In the genomic region with DNA sequence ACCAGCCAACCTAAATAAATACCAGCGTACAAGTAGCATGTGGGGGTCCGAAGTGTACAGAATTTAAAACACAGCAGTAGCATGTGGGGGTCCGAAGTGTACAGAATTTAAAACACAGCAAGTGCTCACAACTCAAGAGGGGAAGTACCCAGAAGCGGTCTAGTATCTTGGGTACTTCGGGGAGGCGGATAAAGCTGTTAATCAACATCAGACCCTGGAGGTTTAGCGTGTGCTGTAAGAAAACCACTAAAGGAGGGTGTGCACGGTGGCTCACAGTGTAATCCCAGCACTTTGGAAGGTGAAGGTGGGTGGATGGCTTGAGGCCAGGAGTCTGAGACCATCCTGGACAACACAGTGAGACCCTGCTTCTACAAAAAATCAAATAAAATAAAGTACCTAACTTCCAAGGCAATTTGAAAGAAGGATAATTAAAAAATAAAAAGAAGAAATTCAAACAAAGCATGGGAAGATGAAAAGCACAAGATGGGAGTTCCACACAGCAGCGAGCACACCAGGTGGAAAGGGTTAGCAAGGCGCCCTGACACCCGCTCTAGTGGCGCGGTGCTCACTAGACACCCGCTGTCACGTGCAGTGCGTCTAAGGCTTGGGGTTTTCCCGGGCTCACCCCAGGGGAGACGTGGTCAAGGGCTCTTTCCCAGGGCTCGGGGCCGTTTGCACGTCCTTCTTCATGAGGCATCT, we compare ENCODE assay signal across 9 cellular contexts. TPM values are rescaled to one million over a fixed set of nuclear protein-coding genes. Genes with fewer than 3 reads are reported as not detected.
DNase-seq lines count a peak whose midpoint lies in the region; ATAC-seq and TF ChIP-seq lines count a peak whose summit lies in the region.
"Had no signal": no experiment of that assay in that cellular context is flagged by ENCODE, and none has a peak within 500 bp of the region (broad histone marks: within the 10 kb centered on the region; RNA-seq: fewer than 3 reads in every experiment).

No MANE protein-coding gene starts in this region.

- no peaks in the 10 kb centered on the region for H3K36me3 Mint-ChIP-seq in activated naive CD8-positive, alpha-beta T cell

- H3K4me1 Mint-ChIP-seq in activated naive CD8-positive, alpha-beta T cell (ENCODE audit: low read depth): peaks cover 49% of the 10 kb centered on the region

- no peak overlapping the region for H3K4me3 Mint-ChIP-seq in activated naive CD8-positive, alpha-beta T cell

- intact Hi-C loops in cardiac septum (cut with DNase I): no loop called here

- in situ Hi-C loops in GM13977 (cut with MboI; ENCODE audit: low pct_unique_long_range_greater_than_20kb, low sequenced_read_pairs, unreplicated experiment): no loop called here

- DNase-seq in GM13977 (ENCODE audit: low spot score): peak; percentile 85
- no peak for DNase-seq in COLO668 (lab: John Stamatoyannopoulos, UW; ENCODE audit: unreplicated experiment)
- no peak for DNase-seq in DMS153 (lab: John Stamatoyannopoulos, UW)
- DNase-seq in HCEC 1CT: no peak
- no peak for DNase-seq in cardiac septum (ENCODE audit: low spot score)

- ATAC-seq in GM19395 (IDR thresholded peaks at IDR 0.05; ENCODE audit: unreplicated experiment) (peak; percentile 82), HG03025 (IDR thresholded peaks at IDR 0.05; ENCODE audit: low FRiP score, unreplicated experiment) (peak; percentile 64)
- ATAC-seq: pancreas had no signal

- no peak for TF ChIP-seq CTCF in GM13977 (IDR thresholded peaks at IDR 0.05; ENCODE audit: extremely low read depth, insufficient read depth, missing control alignments)

- no peaks in the 10 kb centered on the region for H3K9me3 Mint-ChIP-seq in activated naive CD8-positive, alpha-beta T cell (ENCODE audit: low read depth)

- no peaks in the 10 kb centered on the region for H3K27me3 Mint-ChIP-seq in activated naive CD8-positive, alpha-beta T cell

- H3K27ac Mint-ChIP-seq in activated naive CD8-positive, alpha-beta T cell: peak overlapping the region; percentile 46

RNA-seq across cellular contexts. Expression of a gene that starts 35.0 kb away (rescaled TPM):
- total RNA-seq in cardiac septum: 48.5 TPM

RNA-seq across cellular contexts. Expression of a gene that starts 50.5 kb away (rescaled TPM):
- total RNA-seq in cardiac septum: 36.9 TPM
